Comparison of ENCODE assay signal across 9 cellular contexts in the genomic region with DNA sequence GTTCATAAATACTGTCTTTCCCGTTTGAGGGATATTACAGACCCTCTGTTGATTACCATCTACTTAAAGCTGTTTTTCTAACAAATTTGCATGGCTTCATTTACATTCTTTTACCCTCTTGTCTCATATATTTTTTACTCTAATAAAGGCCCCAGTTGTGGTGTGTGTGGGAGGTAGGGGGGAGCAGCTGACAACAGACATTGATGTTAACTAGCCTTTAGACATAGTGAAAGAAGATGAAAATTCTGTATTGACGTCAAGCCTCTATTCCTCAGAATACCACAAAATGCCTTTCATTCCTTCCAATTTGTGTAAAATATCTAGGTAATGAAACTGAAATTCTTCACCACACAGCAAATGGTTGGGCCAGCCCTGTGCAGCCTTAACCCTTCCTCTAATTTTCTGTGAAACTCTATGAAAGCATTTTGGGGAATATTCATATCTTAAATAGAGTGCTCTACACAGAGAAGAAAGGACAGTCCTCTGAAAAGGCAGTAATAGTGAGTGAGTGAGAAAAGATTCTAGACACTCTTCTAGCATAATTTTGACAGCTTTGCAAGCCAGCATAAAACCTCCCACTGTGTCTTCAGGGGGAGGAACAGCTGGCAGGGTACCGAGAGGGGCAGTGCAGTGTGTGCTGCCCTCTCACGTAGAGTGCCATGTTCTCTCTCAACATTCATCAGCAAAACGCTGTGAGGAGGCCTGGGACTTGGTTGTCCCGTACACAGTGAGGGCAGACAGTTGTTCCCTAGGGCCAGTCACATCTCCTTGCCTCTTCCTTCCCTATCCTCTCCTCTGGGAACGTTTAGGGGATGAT. TPM values are rescaled to one million over a fixed set of nuclear protein-coding genes. Genes with fewer than 3 reads are reported as not detected.
DNase-seq lines count a peak whose midpoint lies in the region; ATAC-seq and TF ChIP-seq lines count a peak whose summit lies in the region.
"Had no signal": no experiment of that assay in that cellular context is flagged by ENCODE, and none has a peak within 500 bp of the region (broad histone marks: within the 10 kb centered on the region; RNA-seq: fewer than 3 reads in every experiment).

No MANE protein-coding gene starts in this region.

- H4K20me1 ChIP-seq in H9 (ENCODE audit: control insufficient read depth, insufficient read depth, insufficient read length), result peaks cover 2% of the 10 kb centered on the region
- H4K20me1 ChIP-seq: BLaER1 treated with 17β-estradiol and CSF1 and Interleukin-3, amounts not matched to agents 10 nM and 100 nM had no signal

- H3K4me1 ChIP-seq in H9 (ENCODE audit: insufficient read depth, low read length), result no peaks in the 10 kb centered on the region

- no peak overlapping the region for H4K5ac ChIP-seq in H9 (ENCODE audit: insufficient read length, low read depth, low read length)

- no peak overlapping the region for H3K4me3 Mint-ChIP-seq in activated CD4-positive, alpha-beta T cell treated with anti-CD3 and anti-CD28 coated beads, Interleukin-2, amount 10 ng/mL, durations not matched to agents 7 days and 5 days
- no peak overlapping the region for H3K4me3 Mint-ChIP-seq in central memory CD8-positive, alpha-beta T cell
- H3K4me3 Mint-ChIP-seq in H9, result no peak overlapping the region
- H3K4me3 Mint-ChIP-seq in nephron progenitor cell, result no peak overlapping the region
- H3K4me3 Mint-ChIP-seq in endothelial cell (ENCODE audit: unreplicated experiment), result no peak overlapping the region

- H3K27ac Mint-ChIP-seq in activated CD4-positive, alpha-beta T cell treated with anti-CD3 and anti-CD28 coated beads, Interleukin-2, amount 10 ng/mL, durations not matched to agents 7 days and 5 days, result peak overlapping the region; percentile 75
- peak overlapping the region; percentile 44 for H3K27ac Mint-ChIP-seq in central memory CD8-positive, alpha-beta T cell (ENCODE audit: low read depth)
- H3K27ac Mint-ChIP-seq in H9, result peak overlapping the region in 1 of 3 experiments; percentile 57; a peak in 1 of 7 replicates
- H3K27ac Mint-ChIP-seq in nephron progenitor cell, result no peak overlapping the region
- no peak overlapping the region for H3K27ac Mint-ChIP-seq in endothelial cell (ENCODE audit: unreplicated experiment)

- H3K27me3 Mint-ChIP-seq in activated CD4-positive, alpha-beta T cell treated with anti-CD3 and anti-CD28 coated beads, Interleukin-2, amount 10 ng/mL, durations not matched to agents 7 days and 5 days, result no peaks in the 10 kb centered on the region
- no peaks in the 10 kb centered on the region for H3K27me3 Mint-ChIP-seq in central memory CD8-positive, alpha-beta T cell
- no peaks in the 10 kb centered on the region for H3K27me3 Mint-ChIP-seq in H9 (ENCODE audit: low read depth)
- peaks cover 5% of the 10 kb centered on the region for H3K27me3 Mint-ChIP-seq in nephron progenitor cell (ENCODE audit: low read depth, poor library complexity)
- H3K27me3 Mint-ChIP-seq in endothelial cell (ENCODE audit: unreplicated experiment), result no peaks in the 10 kb centered on the region

- no peak overlapping the region for H3K27ac ChIP-seq in H9 (ENCODE audit: insufficient read length, low read depth, low read length)
- H3K27ac ChIP-seq: BLaER1 treated with 17β-estradiol and CSF1 and Interleukin-3, amounts not matched to agents 10 nM and 100 nM had no signal

- H3K79me2 ChIP-seq in H9 (ENCODE audit: insufficient read depth, low read length), result 0 out of 2 replicates have a peak, but pooled peaks cover 2% of the 10 kb centered on the region

- H3K9me3 ChIP-seq in H9 (ENCODE audit: control insufficient read depth, low read depth, low read length), result no peaks in the 10 kb centered on the region
- H3K9me3 ChIP-seq: BLaER1 treated with 17β-estradiol and CSF1 and Interleukin-3, amounts not matched to agents 10 nM and 100 nM had no signal

- no peak overlapping the region for H2BK120ac ChIP-seq in H9 (ENCODE audit: low read depth, low read length, poor library complexity, severe bottlenecking)

- H3T11ph ChIP-seq in H9 (ENCODE audit: low read length), result no peak overlapping the region

- H2BK12ac ChIP-seq in H9 (ENCODE audit: insufficient read length, low read depth, low read length), result no peak overlapping the region

- H3K23ac ChIP-seq in H9 (ENCODE audit: insufficient read length, low read depth, low read length), result no peak overlapping the region

- H4K91ac ChIP-seq in H9 (ENCODE audit: insufficient read length, low read depth, low read length), result no peak overlapping the region

- CTCF ChIA-PET in activated CD4-positive, alpha-beta T cell treated with anti-CD3 and anti-CD28 coated beads, Interleukin-2, amount 10 ng/mL, durations not matched to agents 7 days and 5 days (lab: Charles Lee), result interaction anchor here (0.7 to 4.0 kb wide), 5 partner anchors 9 to 188 kb away, joined by 3 to 12 read pairs (median 3); no protein-coding TSS in a partner anchor

- TF ChIP-seq CTCF in H9 (conservative IDR thresholded peaks at IDR 0.05), result no peak
- TF ChIP-seq CTCF in nephron progenitor cell (IDR thresholded peaks at IDR 0.05), result no peak
- TF ChIP-seq CTCF in endothelial cell (IDR thresholded peaks at IDR 0.05; ENCODE audit: unreplicated experiment), result no peak

- no peak for ATAC-seq in central memory CD8-positive, alpha-beta T cell (replicated peaks; ENCODE audit: extremely low read depth, poor library complexity, severe bottlenecking)

- H2BK20ac ChIP-seq in H9 (ENCODE audit: low read depth, low read length, poor library complexity, severe bottlenecking), result no peak overlapping the region

- no peak overlapping the region for H3K18ac ChIP-seq in H9 (ENCODE audit: insufficient read length, low read depth, low read length)

- no peak for DNase-seq in activated CD4-positive, alpha-beta T cell treated with anti-CD3 and anti-CD28 coated beads, Interleukin-2, amount 10 ng/mL, durations not matched to agents 7 days and 5 days
- no peak for DNase-seq in activated CD4-positive, alpha-beta T cell treated with anti-CD3 and anti-CD28 coated beads, Interleukin-2, amount 50 U/mL, for 4 hours
- DNase-seq in HT1080 (ENCODE audit: low read depth) (peak; percentile 20), H9 (no peak), nephron progenitor cell (no peak), endothelial cell (ENCODE audit: low spot score) (no peak)
- DNase-seq in central memory CD8-positive, alpha-beta T cell (ENCODE audit: low spot score in 2 of 2), result no peak
- peak; percentile 12 for DNase-seq in stimulated activated CD4-positive, alpha-beta T cell treated with anti-CD3 and anti-CD28 coated beads, Interleukin-4, amount 100 ng/mL, for 1 hour

- H4K8ac ChIP-seq in H9 (replicated peaks; ENCODE audit: insufficient read length, low read depth, low read length), result no peak overlapping the region

- no peak overlapping the region for H2AFZ ChIP-seq in H9 (ENCODE audit: low read length)

- no peaks in the 10 kb centered on the region for H3K9me3 Mint-ChIP-seq in activated CD4-positive, alpha-beta T cell treated with anti-CD3 and anti-CD28 coated beads, Interleukin-2, amount 10 ng/mL, durations not matched to agents 7 days and 5 days
- no peaks in the 10 kb centered on the region for H3K9me3 Mint-ChIP-seq in central memory CD8-positive, alpha-beta T cell
- H3K9me3 Mint-ChIP-seq in H9 (no peaks in the 10 kb centered on the region), nephron progenitor cell (no peaks in the 10 kb centered on the region), endothelial cell (ENCODE audit: unreplicated experiment) (no peaks in the 10 kb centered on the region)

- H3K4me1 Mint-ChIP-seq in activated CD4-positive, alpha-beta T cell treated with anti-CD3 and anti-CD28 coated beads, Interleukin-2, amount 10 ng/mL, durations not matched to agents 7 days and 5 days, result peaks cover 44% of the 10 kb centered on the region
- H3K4me1 Mint-ChIP-seq in central memory CD8-positive, alpha-beta T cell, result peaks cover 7% of the 10 kb centered on the region
- H3K4me1 Mint-ChIP-seq in H9 (peaks cover 8 to 20% of the 10 kb centered on the region in 2 experiments), nephron progenitor cell (peaks cover 14% of the 10 kb centered on the region), endothelial cell (ENCODE audit: unreplicated experiment) (peaks cover 8% of the 10 kb centered on the region)

- no CpG with 5 or more reads among the region's 7 CpGs for WGBS in H9 (ENCODE audit: extremely low coverage, insufficient read length, low lambda C conversion rate)

- no peak overlapping the region; the same call in 1 of the 2 replicates for H3K14ac ChIP-seq in H9 (ENCODE audit: insufficient read depth, low read length)

- H3K4me2 ChIP-seq in H9 (ENCODE audit: insufficient read depth, insufficient read length, low read length), result no peak overlapping the region
- H3K4me2 ChIP-seq: BLaER1 treated with 17β-estradiol and CSF1 and Interleukin-3, amounts not matched to agents 10 nM and 100 nM had no signal

- no peak overlapping the region for H2AK5ac ChIP-seq in H9 (ENCODE audit: insufficient read length, low read length)

- H3K4ac ChIP-seq in H9 (ENCODE audit: low read depth, low read length), result no peak overlapping the region

- no peaks in the 10 kb centered on the region for H3K23me2 ChIP-seq in H9 (ENCODE audit: insufficient read length, low read depth, low read length, poor library complexity, severe bottlenecking)

- H3K27me3 ChIP-seq in H9 (ENCODE audit: insufficient read depth, low read length), result no peaks in the 10 kb centered on the region
- H3K27me3 ChIP-seq: BLaER1 treated with 17β-estradiol and CSF1 and Interleukin-3, amounts not matched to agents 10 nM and 100 nM had no signal

- POLR2A ChIA-PET in activated CD4-positive, alpha-beta T cell treated with anti-CD3 and anti-CD28 coated beads, Interleukin-2, amount 10 ng/mL, durations not matched to agents 7 days and 5 days (lab: Charles Lee), result interaction anchor here (0.5 kb wide), 1 partner anchor 97 kb away, joined by 3 read pairs; no protein-coding TSS in a partner anchor

- H2BK15ac ChIP-seq in H9 (ENCODE audit: low read depth, low read length), result no peak overlapping the region

- no peak overlapping the region for H3K56ac ChIP-seq in H9 (ENCODE audit: insufficient read length, low read depth, low read length)

- peaks cover 13% of the 10 kb centered on the region for H3K36me3 Mint-ChIP-seq in activated CD4-positive, alpha-beta T cell treated with anti-CD3 and anti-CD28 coated beads, Interleukin-2, amount 10 ng/mL, durations not matched to agents 7 days and 5 days (ENCODE audit: low read depth)
- peaks cover 27% of the 10 kb centered on the region for H3K36me3 Mint-ChIP-seq in central memory CD8-positive, alpha-beta T cell (ENCODE audit: insufficient read depth)
- H3K36me3 Mint-ChIP-seq in H9 (ENCODE audit: insufficient read depth in 1 of 3, low read depth in 3 of 3) (peaks cover 0 to 28% (median 3%) of the 10 kb centered on the region in 3 experiments; a peak in 5 of 7 replicates), nephron progenitor cell (ENCODE audit: low read depth) (peaks cover 9% of the 10 kb centered on the region), endothelial cell (ENCODE audit: low read depth, unreplicated experiment) (no peaks in the 10 kb centered on the region)

- no peak overlapping the region for H3K9ac ChIP-seq in H9 (ENCODE audit: extremely low read depth, insufficient read length, low read length)
- H3K9ac ChIP-seq: BLaER1 treated with 17β-estradiol and CSF1 and Interleukin-3, amounts not matched to agents 10 nM and 100 nM had no signal

- no peaks in the 10 kb centered on the region for H3K79me1 ChIP-seq in H9 (ENCODE audit: insufficient read depth, low read depth, low read length, poor library complexity, severe bottlenecking)

- no peak overlapping the region for H2BK5ac ChIP-seq in H9 (ENCODE audit: insufficient read length, low read length)

RNA-seq across cellular contexts. Expression of a gene that starts 20.1 kb away (rescaled TPM):
- total RNA-seq in activated CD4-positive, alpha-beta T cell treated with anti-CD3 and anti-CD28 coated beads, Interleukin-2, amount 10 ng/mL, durations not matched to agents 7 days and 5 days, result 10 to 100 TPM; 49.2 to 59.2 TPM
- total RNA-seq in HT1080 (2014; rRNA removed; shearing (Covaris generic)), result 15.5 and 21.6 TPM in 2 replicates
- polyA plus RNA-seq in HT1080 (2015; cell fraction: cytosol; rRNA removed), result 25.2 and 27.5 TPM in 2 replicates
- 49.1 and 50.5 TPM in 2 replicates for polyA plus RNA-seq in HT1080 (2015; cell fraction: nucleus; rRNA removed)
- total RNA-seq in H9 (2021) (62.5 and 68.8 TPM in 2 replicates), endothelial cell (ENCODE audit: unreplicated experiment) (61.7 TPM)

Comparison
In these comparisons a context has a peak if more than half of its experiments do, and no peak if none do; other contexts are left out.
1. DNase-seq: peak in HT1080 (single experiment) and stimulated activated CD4-positive, alpha-beta T cell treated with anti-CD3 and anti-CD28 coated beads, Interleukin-4, amount 100 ng/mL, for 1 hour (single experiment); none in activated CD4-positive, alpha-beta T cell treated with anti-CD3 and anti-CD28 coated beads, Interleukin-2, amount 10 ng/mL, durations not matched to agents 7 days and 5 days (single experiment), activated CD4-positive, alpha-beta T cell treated with anti-CD3 and anti-CD28 coated beads, Interleukin-2, amount 50 U/mL, for 4 hours (0 of 2), central memory CD8-positive, alpha-beta T cell (0 of 2), H9 (single experiment), nephron progenitor cell (single experiment) and endothelial cell (single experiment).
2. H3K27ac Mint-ChIP-seq: peak in activated CD4-positive, alpha-beta T cell treated with anti-CD3 and anti-CD28 coated beads, Interleukin-2, amount 10 ng/mL, durations not matched to agents 7 days and 5 days (single experiment) and central memory CD8-positive, alpha-beta T cell (single experiment); none in nephron progenitor cell (single experiment) and endothelial cell (single experiment).